In genomic region chr9:75410405-75410804, GRCh38 we compare ENCODE assay signal across 22 cellular contexts.
A peak's percentile ranks its signal among the peaks of the same experiment; 100 is the strongest.
DNase-seq lines count a peak whose midpoint lies in the region; ATAC-seq and TF ChIP-seq lines count a peak whose summit lies in the region.
"Had no signal": no experiment of that assay in that cellular context is flagged by ENCODE, and none has a peak within 500 bp of the region (broad histone marks: within the 10 kb centered on the region; RNA-seq: fewer than 3 reads in every experiment).

No MANE protein-coding gene starts in this region.

- H3K27me3 Mint-ChIP-seq in WTC11 (ENCODE audit: low read depth) (no peaks in the 10 kb centered on the region; the same call in 1 of the 2 replicates), immature natural killer cell (ENCODE audit: low read depth in 3 of 3) (peaks cover 0 to 8% (median 4%) of the 10 kb centered on the region in 3 donors)

- H3K27ac Mint-ChIP-seq in WTC11 = no peak overlapping the region
- no peak overlapping the region for H3K27ac Mint-ChIP-seq in immature natural killer cell
- H3K27ac Mint-ChIP-seq: CD4-positive, alpha-beta T cell; CD8-positive, alpha-beta memory T cell had no signal

- no peaks in the 10 kb centered on the region for H4K20me1 ChIP-seq in hepatocyte (ENCODE audit: insufficient read depth, poor library complexity, severe bottlenecking)
- H4K20me1 ChIP-seq: BLaER1 treated with 17β-estradiol and CSF1 and Interleukin-3, amounts not matched to agents 10 nM and 100 nM had no signal

- no peak overlapping the region for H2AFZ ChIP-seq in hepatocyte

- H3K27ac ChIP-seq in hepatocyte = no peak overlapping the region
- H3K27ac ChIP-seq: A549; BLaER1 treated with 17β-estradiol and CSF1 and Interleukin-3, amounts not matched to agents 10 nM and 100 nM had no signal

- no peaks in the 10 kb centered on the region for H3K79me2 ChIP-seq in hepatocyte

- no peak overlapping the region for H3K4me2 ChIP-seq in hepatocyte
- H3K4me2 ChIP-seq: A549; BLaER1 treated with 17β-estradiol and CSF1 and Interleukin-3, amounts not matched to agents 10 nM and 100 nM had no signal

- no peaks in the 10 kb centered on the region for H3K4me1 ChIP-seq in hepatocyte (ENCODE audit: insufficient read depth)
- H3K4me1 ChIP-seq: A549, BE2C had no signal

- CTCF ChIA-PET in WTC11 (lab: Charles Lee) = no interaction called here

- peak; percentile 2 for DNase-seq in ELF-1 (ENCODE audit: low read depth, low spot score)
- DNase-seq in WTC11 (ENCODE audit: low spot score) = no peak
- peak; percentile 5 for DNase-seq in iPS DF 19.7 (ENCODE audit: low read depth, low spot score)
- no peak for DNase-seq in hepatocyte (ENCODE audit: low spot score)
- no peak for DNase-seq in medulla oblongata (ENCODE audit: extremely low spot score)
- no peak for DNase-seq in immature natural killer cell
- DNase-seq: 8988T; ACHN; AML-193; BE2C; CD4-positive, alpha-beta T cell; CD8-positive, alpha-beta memory T cell; DMS 273 treated with DMSO at 0.1 percent for 48 hours; DMS79; EL; GF-D8; GOT3; H7; HCEC 1CT had no signal

- H3K36me3 Mint-ChIP-seq in WTC11 (peaks cover 6% of the 10 kb centered on the region), immature natural killer cell (no peaks in the 10 kb centered on the region)
- H3K36me3 Mint-ChIP-seq: CD14-positive monocyte; CD8-positive, alpha-beta memory T cell had no signal

- no peak overlapping the region for H3K4me3 Mint-ChIP-seq in WTC11
- no peak overlapping the region for H3K4me3 Mint-ChIP-seq in immature natural killer cell
- H3K4me3 Mint-ChIP-seq: CD14-positive monocyte; CD4-positive, alpha-beta T cell; CD8-positive, alpha-beta memory T cell had no signal

- H3K4me1 Mint-ChIP-seq in WTC11 = peaks cover 19% of the 10 kb centered on the region
- H3K4me1 Mint-ChIP-seq in immature natural killer cell = no peaks in the 10 kb centered on the region
- H3K4me1 Mint-ChIP-seq: CD14-positive monocyte; CD8-positive, alpha-beta memory T cell had no signal

- 94% methylated on average over 4 of the region's 4 CpGs for WGBS in hepatocyte (ENCODE audit: low lambda C conversion rate, missing lambda C conversion rate)

- peaks cover 37% of the 10 kb centered on the region for H3K9me3 Mint-ChIP-seq in WTC11
- peaks cover 0 to 23% (median 2%) of the 10 kb centered on the region in 6 donors for H3K9me3 Mint-ChIP-seq in immature natural killer cell
- H3K9me3 Mint-ChIP-seq: CD4-positive, alpha-beta T cell had no signal

- no peaks in the 10 kb centered on the region for H3K27me3 ChIP-seq in hepatocyte
- H3K27me3 ChIP-seq: BE2C; BLaER1 treated with 17β-estradiol and CSF1 and Interleukin-3, amounts not matched to agents 10 nM and 100 nM had no signal

- peak; percentile 61 for ATAC-seq in WTC11
- ATAC-seq: A549 had no signal

- no peaks in the 10 kb centered on the region for H3K36me3 ChIP-seq in hepatocyte (replicated peaks; ENCODE audit: insufficient read depth, low read depth)
- H3K36me3 ChIP-seq: BE2C; BLaER1 treated with 17β-estradiol and CSF1 and Interleukin-3, amounts not matched to agents 10 nM and 100 nM had no signal

- no peaks in the 10 kb centered on the region for H3K9me3 ChIP-seq in hepatocyte (ENCODE audit: low read depth)
- H3K9me3 ChIP-seq: A549; BE2C; BLaER1 treated with 17β-estradiol and CSF1 and Interleukin-3, amounts not matched to agents 10 nM and 100 nM had no signal

- H3K4me3 ChIP-seq in hepatocyte = no peak overlapping the region
- H3K4me3 ChIP-seq: A549; BLaER1 treated with 17β-estradiol and CSF1 and Interleukin-3, amounts not matched to agents 10 nM and 100 nM had no signal

- POLR2A ChIA-PET in WTC11 (lab: Charles Lee) = no interaction called here

- H3K9me2 ChIP-seq in hepatocyte (replicated peaks; ENCODE audit: insufficient read depth) = no peaks in the 10 kb centered on the region

- TF ChIP-seq CTCF in WTC11 (IDR thresholded peaks at IDR 0.05) (no peak), hepatocyte (IDR thresholded peaks at IDR 0.05; ENCODE audit: poor library complexity) (no peak)

TF ChIP-seq in WTC11, 78 proteins besides CTCF, POLR2A, EP300 and RAD21:
- no peak for TF ChIP-seq ZSCAN18 (CRISPR knock-in tag; IDR thresholded peaks at IDR 0.05)
- TF ChIP-seq, protein P1, sequence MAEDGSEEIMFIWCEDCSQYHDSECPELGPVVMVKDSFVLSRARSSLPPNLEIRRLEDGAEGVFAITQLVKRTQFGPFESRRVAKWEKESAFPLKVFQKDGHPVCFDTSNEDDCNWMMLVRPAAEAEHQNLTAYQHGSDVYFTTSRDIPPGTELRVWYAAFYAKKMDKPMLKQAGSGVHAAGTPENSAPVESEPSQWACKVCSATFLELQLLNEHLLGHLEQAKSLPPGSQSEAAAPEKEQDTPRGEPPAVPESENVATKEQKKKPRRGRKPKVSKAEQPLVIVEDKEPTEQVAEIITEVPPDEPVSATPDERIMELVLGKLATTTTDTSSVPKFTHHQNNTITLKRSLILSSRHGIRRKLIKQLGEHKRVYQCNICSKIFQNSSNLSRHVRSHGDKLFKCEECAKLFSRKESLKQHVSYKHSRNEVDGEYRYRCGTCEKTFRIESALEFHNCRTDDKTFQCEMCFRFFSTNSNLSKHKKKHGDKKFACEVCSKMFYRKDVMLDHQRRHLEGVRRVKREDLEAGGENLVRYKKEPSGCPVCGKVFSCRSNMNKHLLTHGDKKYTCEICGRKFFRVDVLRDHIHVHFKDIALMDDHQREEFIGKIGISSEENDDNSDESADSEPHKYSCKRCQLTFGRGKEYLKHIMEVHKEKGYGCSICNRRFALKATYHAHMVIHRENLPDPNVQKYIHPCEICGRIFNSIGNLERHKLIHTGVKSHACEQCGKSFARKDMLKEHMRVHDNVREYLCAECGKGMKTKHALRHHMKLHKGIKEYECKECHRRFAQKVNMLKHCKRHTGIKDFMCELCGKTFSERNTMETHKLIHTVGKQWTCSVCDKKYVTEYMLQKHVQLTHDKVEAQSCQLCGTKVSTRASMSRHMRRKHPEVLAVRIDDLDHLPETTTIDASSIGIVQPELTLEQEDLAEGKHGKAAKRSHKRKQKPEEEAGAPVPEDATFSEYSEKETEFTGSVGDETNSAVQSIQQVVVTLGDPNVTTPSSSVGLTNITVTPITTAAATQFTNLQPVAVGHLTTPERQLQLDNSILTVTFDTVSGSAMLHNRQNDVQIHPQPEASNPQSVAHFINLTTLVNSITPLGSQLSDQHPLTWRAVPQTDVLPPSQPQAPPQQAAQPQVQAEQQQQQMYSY (CRISPR knock-in tag; IDR thresholded peaks at IDR 0.05) = no peak

Comparison
In these comparisons a context has a peak if more than half of its experiments do, and no peak if none do; other contexts are left out.
1. DNase-seq: peak in ELF-1 (single experiment) and iPS DF 19.7 (single experiment); none in WTC11 (single experiment), hepatocyte (single experiment), medulla oblongata (single experiment) and immature natural killer cell (0 of 3).